8 cellular contexts compared by ENCODE assay signal in genomic region chr14:21264025-21264801, GRCh38. TPM values are rescaled to one million over a fixed set of nuclear protein-coding genes. Genes with fewer than 3 reads are reported as not detected.
DNase-seq lines count a peak whose midpoint lies in the region; ATAC-seq, FAIRE-seq and TF ChIP-seq lines count a peak whose summit lies in the region.

No MANE protein-coding gene starts in this region.

- H3K4me1 ChIP-seq in iPS-18a (ENCODE audit: control insufficient read depth, low read depth, low read length) (peaks cover 22% of the 10 kb centered on the region), thyroid gland (peaks cover 39 to 46% of the 10 kb centered on the region in 2 donors)

- POLR2A ChIA-PET in activated CD4-positive, alpha-beta memory T cell treated with anti-CD3 and anti-CD28 coated beads for 36 hours (lab: Charles Lee): interaction anchor here (0.8 to 5.1 kb wide), 12 partner anchors 8 to 1267 kb away, joined by 3 to 57 read pairs (median 7); partner anchors contain the start of genes METTL3, RAB2B, SUPT16H and TOX4

- no peak for TF ChIP-seq POLR2A in thyroid gland (IDR thresholded peaks at IDR 0.05)

- H3K9me3 ChIP-seq in iPS-18a (ENCODE audit: control insufficient read depth, low read depth, low read length): no peaks in the 10 kb centered on the region
- no peaks in the 10 kb centered on the region for H3K9me3 ChIP-seq in thyroid gland

- H3K27me3 ChIP-seq in iPS-18a (ENCODE audit: control insufficient read depth, insufficient read depth, low read length) (no peaks in the 10 kb centered on the region), thyroid gland (no peaks in the 10 kb centered on the region)

- CTCF ChIA-PET in activated CD4-positive, alpha-beta memory T cell treated with anti-CD3 and anti-CD28 coated beads for 36 hours (lab: Charles Lee): interaction anchor here (0.7 to 1.6 kb wide), 2 partner anchors 33 to 52 kb away, joined by 3 to 4 read pairs; no protein-coding TSS in a partner anchor

- ATAC-seq in GM19372 (IDR thresholded peaks at IDR 0.05; ENCODE audit: low read depth, unreplicated experiment) (peak; percentile 67), HG03439 (IDR thresholded peaks at IDR 0.05; ENCODE audit: unreplicated experiment) (peak; percentile 54)

- 46 to 59% methylated on average over 4 of the region's 4 CpGs for WGBS in thyroid gland, 2 donors

- FAIRE-seq in urothelium cell line (lab: Jason Lieb, UNC): no peak

- peak overlapping the region; percentile 46 to 53 for H3K4me3 Mint-ChIP-seq in CD14-positive monocyte
- H3K4me3 Mint-ChIP-seq in activated CD4-positive, alpha-beta memory T cell treated with anti-CD3 and anti-CD28 coated beads for 36 hours: peak overlapping the region; percentile 100

- H3K36me3 Mint-ChIP-seq in CD14-positive monocyte: peaks cover 64 to 83% of the 10 kb centered on the region in 2 donors
- H3K36me3 Mint-ChIP-seq in activated CD4-positive, alpha-beta memory T cell treated with anti-CD3 and anti-CD28 coated beads for 36 hours: peaks cover 88% of the 10 kb centered on the region

- H3K27ac Mint-ChIP-seq in CD14-positive monocyte: peak overlapping the region; percentile 83 to 100 (median 92)
- peak overlapping the region; percentile 100 for H3K27ac Mint-ChIP-seq in activated CD4-positive, alpha-beta memory T cell treated with anti-CD3 and anti-CD28 coated beads for 36 hours

- peak overlapping the region; percentile 98 for H3K4me3 ChIP-seq in iPS-18a (ENCODE audit: low read length)
- no peak overlapping the region for H3K4me3 ChIP-seq in thyroid gland (replicated peaks in 1 of 3)

- no peaks in the 10 kb centered on the region for H3K27me3 Mint-ChIP-seq in CD14-positive monocyte (ENCODE audit: low read depth in 3 of 3)
- H3K27me3 Mint-ChIP-seq in activated CD4-positive, alpha-beta memory T cell treated with anti-CD3 and anti-CD28 coated beads for 36 hours: no peaks in the 10 kb centered on the region

- peaks cover 0 to 2% (median 0%) of the 10 kb centered on the region in 7 donors for H3K9me3 Mint-ChIP-seq in CD14-positive monocyte
- H3K9me3 Mint-ChIP-seq in activated CD4-positive, alpha-beta memory T cell treated with anti-CD3 and anti-CD28 coated beads for 36 hours: no peaks in the 10 kb centered on the region

- DNase-seq in CD14-positive monocyte (ENCODE audit: low spot score) (no peak), urothelium cell line (ENCODE audit: low spot score) (peak; percentile 39), iPS-NIHi11 (ENCODE audit: low spot score) (no peak), thyroid gland (no peak)
- no peak for DNase-seq in activated CD4-positive, alpha-beta memory T cell treated with anti-CD3 and anti-CD28 coated beads for 36 hours

- intact Hi-C loops in CD14-positive monocyte (cut with micrococcal nuclease) (loop anchor here in 1 of 2 donors (5.0 kb wide), 1 partner anchor 807 kb away; the partner anchor contains the start of gene APEX1), thyroid gland (cut with DNase I) (loop anchor here (10.0 kb wide), 1 partner anchor 121 kb away; the partner anchor contains the start of gene SUPT16H)
- intact Hi-C loops in activated CD4-positive, alpha-beta memory T cell treated with anti-CD3 and anti-CD28 coated beads for 36 hours (cut with micrococcal nuclease): loop anchor here (1.0 to 10.0 kb wide), 6 partner anchors 9 to 731 kb away; partner anchors contain the start of gene CHD8

- peaks cover 61% of the 10 kb centered on the region for H3K4me1 Mint-ChIP-seq in CD14-positive monocyte
- peaks cover 63% of the 10 kb centered on the region for H3K4me1 Mint-ChIP-seq in activated CD4-positive, alpha-beta memory T cell treated with anti-CD3 and anti-CD28 coated beads for 36 hours (ENCODE audit: low read depth)

- peak overlapping the region; percentile 41 for H3K9ac ChIP-seq in iPS-18a (ENCODE audit: low read length)

- H3K27ac ChIP-seq in iPS-18a (ENCODE audit: low read length) (no peak overlapping the region), thyroid gland (peak overlapping the region in 1 of 3 donors; percentile 7)

- H3K36me3 ChIP-seq in iPS-18a (ENCODE audit: control insufficient read depth, low read depth, low read length) (peaks cover 86% of the 10 kb centered on the region), thyroid gland (peaks cover 14 to 19% of the 10 kb centered on the region in 2 donors)

- TF ChIP-seq CTCF in CD14-positive monocyte (IDR thresholded peaks at IDR 0.05) (no peak), thyroid gland (IDR thresholded peaks at IDR 0.05) (no peak)

RNA-seq across cellular contexts. Expression of gene HNRNPC, which starts 5.0 kb away (rescaled TPM):
- polyA plus RNA-seq in CD14-positive monocyte: 100 to 1,000 TPM; 580 to 609 TPM
- 1,000 to 10,000 TPM; 1,063 to 1,070 TPM for total RNA-seq in activated CD4-positive, alpha-beta memory T cell treated with anti-CD3 and anti-CD28 coated beads for 36 hours
- total RNA-seq in thyroid gland: 100 to 1,000 TPM; 380 to 454 (median 419) TPM

RNA-seq across cellular contexts. Expression of gene RPGRIP1, which starts 15.7 kb away (rescaled TPM):
- 1 to 10 TPM; 4.7 to 7.4 TPM for polyA plus RNA-seq in CD14-positive monocyte
- under 1 TPM in 1 of 2 experiments, not detected in 1; 0.07 TPM for total RNA-seq in activated CD4-positive, alpha-beta memory T cell treated with anti-CD3 and anti-CD28 coated beads for 36 hours
- not detected for total RNA-seq in thyroid gland
